Comparison of ENCODE assay signal across 2 cellular contexts in genomic region chr3:195731356-195731960, GRCh38.
TF ChIP-seq lines count a peak whose summit lies in the region.

No MANE protein-coding gene starts in this region.

TF ChIP-seq in K562, 482 proteins besides CTCF, POLR2A, EP300 and RAD21:
- no peak for TF ChIP-seq HEY1 (CRISPR knock-in tag; IDR thresholded peaks at IDR 0.05; ENCODE audit: borderline replicate concordance)
- peak; percentile 46 for TF ChIP-seq USF2 (CRISPR knock-in tag; IDR thresholded peaks at IDR 0.05)
- peak; percentile 41 for TF ChIP-seq USF1 (CRISPR knock-in tag; IDR thresholded peaks at IDR 0.05)
- peak; percentile 29; the same call in 1 of the 2 replicates for TF ChIP-seq RAD51 (IDR thresholded peaks at IDR 0.05; ENCODE audit: borderline replicate concordance, low read depth)

TF ChIP-seq in HepG2, 621 proteins besides CTCF, POLR2A, EP300 and RAD21:
- TF ChIP-seq SKI (IDR thresholded peaks at IDR 0.05; ENCODE audit: partially characterized antibody) (no peak), USF2 (IDR thresholded peaks at IDR 0.05; ENCODE audit: low read depth, low read length) (0 out of 2 replicates have a peak, but pooled peaks have one; percentile 25), USF2 (CRISPR knock-in tag; IDR thresholded peaks at IDR 0.05; ENCODE audit: borderline replicate concordance) (no peak; the same call in 1 of the 2 replicates)
